26 cellular contexts compared by ENCODE assay signal in genomic region chr7:123271231-123271630, GRCh38.
DNase-seq lines count a peak whose midpoint lies in the region; ATAC-seq and TF ChIP-seq lines count a peak whose summit lies in the region.
"Had no signal": no experiment of that assay in that cellular context is flagged by ENCODE, and none has a peak within 500 bp of the region (broad histone marks: within the 10 kb centered on the region; RNA-seq: fewer than 3 reads in every experiment).

No MANE protein-coding gene starts in this region.

- H3K27ac Mint-ChIP-seq in activated T-cell treated with anti-CD3 and anti-CD28 coated beads, Interleukin-2, amount 50 U/mL, for 24 hours, result no peak overlapping the region
- H3K27ac Mint-ChIP-seq: activated naive CD4-positive, alpha-beta T cell treated with anti-CD3 and anti-CD28 coated beads, Interleukin-2, amount 50 U/mL, for 24 hours; CD14-positive monocyte; mesothelial cell of epicardium; stimulated activated memory B cell treated with anti-CD40 and anti-IgM and Interleukin-4, amounts not matched to agents 10 μg/mL and 1 μg/mL and 100 μg/mL, for 72 hours had no signal

- peaks cover 4% of the 10 kb centered on the region for H3K9me3 Mint-ChIP-seq in activated T-cell treated with anti-CD3 and anti-CD28 coated beads, Interleukin-2, amount 50 U/mL, for 24 hours
- H3K9me3 Mint-ChIP-seq: mesothelial cell of epicardium; stimulated activated memory B cell treated with anti-CD40 and anti-IgM and Interleukin-4, amounts not matched to agents 10 μg/mL and 1 μg/mL and 100 μg/mL, for 72 hours had no signal

- H3K36me3 Mint-ChIP-seq in activated T-cell treated with anti-CD3 and anti-CD28 coated beads, Interleukin-2, amount 50 U/mL, for 24 hours (ENCODE audit: low read depth), result no peaks in the 10 kb centered on the region
- H3K36me3 Mint-ChIP-seq: activated naive CD4-positive, alpha-beta T cell treated with anti-CD3 and anti-CD28 coated beads, Interleukin-2, amount 50 U/mL, for 24 hours; CD14-positive monocyte; mesothelial cell of epicardium; stimulated activated memory B cell treated with anti-CD40 and anti-IgM and Interleukin-4, amounts not matched to agents 10 μg/mL and 1 μg/mL and 100 μg/mL, for 72 hours had no signal

- H3K4me1 Mint-ChIP-seq in activated T-cell treated with anti-CD3 and anti-CD28 coated beads, Interleukin-2, amount 50 U/mL, for 24 hours (ENCODE audit: low read depth), result no peaks in the 10 kb centered on the region
- H3K4me1 Mint-ChIP-seq: activated naive CD4-positive, alpha-beta T cell treated with anti-CD3 and anti-CD28 coated beads, Interleukin-2, amount 50 U/mL, for 24 hours; CD14-positive monocyte; mesothelial cell of epicardium; stimulated activated memory B cell treated with anti-CD40 and anti-IgM and Interleukin-4, amounts not matched to agents 10 μg/mL and 1 μg/mL and 100 μg/mL, for 72 hours had no signal

- H3K4me3 ChIP-seq in choroid plexus epithelial cell (ENCODE audit: low read depth, low read length), result no peak overlapping the region
- H3K4me3 ChIP-seq: A549, cardiac muscle cell, dorsolateral prefrontal cortex, heart right ventricle had no signal

- no peak for ATAC-seq in HG03432 (IDR thresholded peaks at IDR 0.05; ENCODE audit: unreplicated experiment)
- ATAC-seq: A549; esophagus mucosa; heart right ventricle; HepG2; Right ventricle myocardium inferior; stimulated activated memory B cell treated with anti-CD40 and anti-IgM and Interleukin-4, amounts not matched to agents 10 μg/mL and 1 μg/mL and 100 μg/mL, for 72 hours had no signal

- DNase-seq in A172 (ENCODE audit: low spot score) (peak; percentile 72), OCI-M1 (lab: John Stamatoyannopoulos, UW) (peak; percentile 21), choroid plexus epithelial cell (ENCODE audit: low read depth) (peak; percentile 87), kidney glomerular epithelial cell (lab: John Stamatoyannopoulos, UW) (peak; percentile 10)
- no peak for DNase-seq in activated naive CD4-positive, alpha-beta T cell (lab: John Stamatoyannopoulos, UW)
- no peak for DNase-seq in stimulated activated CD4-positive, alpha-beta T cell treated with anti-CD3 and anti-CD28 coated beads, Interleukin-4, amount 100 ng/mL, for 24 hours
- no peak for DNase-seq in activated T-cell treated with anti-CD3 and anti-CD28 coated beads, Interleukin-2, amount 50 U/mL, for 24 hours
- DNase-seq: activated CD4-positive, alpha-beta T cell treated with anti-CD3 and anti-CD28 coated beads, Interleukin-2, amount 50 U/mL, for 4 hours; activated T-cell treated with anti-CD3 and anti-CD28 coated beads for 4 hours; DMS79; dorsolateral prefrontal cortex; heart right ventricle; NCI-H1436 treated with DMSO at 0.1 percent for 48 hours; NCI-H2171; stimulated activated CD4-positive, alpha-beta T cell treated with anti-CD3 and anti-CD28 coated beads, Interleukin-15, amount 100 ng/mL, for 24 hours; T-helper 1 cell had no signal

- H3K27me3 Mint-ChIP-seq in activated T-cell treated with anti-CD3 and anti-CD28 coated beads, Interleukin-2, amount 50 U/mL, for 24 hours, result no peaks in the 10 kb centered on the region
- H3K27me3 Mint-ChIP-seq: activated naive CD4-positive, alpha-beta T cell treated with anti-CD3 and anti-CD28 coated beads, Interleukin-2, amount 50 U/mL, for 24 hours; stimulated activated memory B cell treated with anti-CD40 and anti-IgM and Interleukin-4, amounts not matched to agents 10 μg/mL and 1 μg/mL and 100 μg/mL, for 72 hours had no signal

- no peak for TF ChIP-seq CTCF in choroid plexus epithelial cell (conservative IDR thresholded peaks at IDR 0.05; ENCODE audit: low read depth, low read length)

- H3K4me3 Mint-ChIP-seq in activated T-cell treated with anti-CD3 and anti-CD28 coated beads, Interleukin-2, amount 50 U/mL, for 24 hours, result no peak overlapping the region
- H3K4me3 Mint-ChIP-seq: activated naive CD4-positive, alpha-beta T cell treated with anti-CD3 and anti-CD28 coated beads, Interleukin-2, amount 50 U/mL, for 24 hours; CD14-positive monocyte; mesothelial cell of epicardium; stimulated activated memory B cell treated with anti-CD40 and anti-IgM and Interleukin-4, amounts not matched to agents 10 μg/mL and 1 μg/mL and 100 μg/mL, for 72 hours had no signal

Comparison
In these comparisons a context has a peak if more than half of its experiments do, and no peak if none do; other contexts are left out.
1. DNase-seq: peak in A172 (single experiment), OCI-M1 (single experiment), choroid plexus epithelial cell (single experiment) and kidney glomerular epithelial cell (single experiment); none in activated naive CD4-positive, alpha-beta T cell (0 of 4), stimulated activated CD4-positive, alpha-beta T cell treated with anti-CD3 and anti-CD28 coated beads, Interleukin-4, amount 100 ng/mL, for 24 hours (single experiment) and activated T-cell treated with anti-CD3 and anti-CD28 coated beads, Interleukin-2, amount 50 U/mL, for 24 hours (single experiment).